In the genomic region with DNA sequence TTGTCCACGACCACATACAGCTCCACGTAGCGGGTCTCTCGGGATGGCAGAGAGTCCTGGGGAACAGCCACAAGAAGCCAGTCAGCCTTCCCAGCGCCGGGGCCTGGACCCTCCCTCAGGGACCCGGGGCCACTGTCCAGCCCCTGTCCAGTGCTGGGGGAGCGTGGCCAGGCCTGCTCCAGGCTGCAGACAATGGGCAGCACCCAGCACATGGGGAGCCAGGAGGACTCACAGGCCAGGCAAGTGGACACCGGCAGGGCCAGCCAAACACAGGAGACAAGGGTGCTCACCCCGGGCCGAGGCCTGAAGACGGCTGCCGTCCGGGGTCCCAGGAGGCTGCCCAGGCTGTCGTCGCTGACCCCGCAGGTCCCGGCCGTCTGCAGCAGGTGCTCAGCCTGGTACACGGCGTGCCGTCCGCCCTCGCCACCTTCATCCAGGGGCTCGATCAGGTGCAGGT, we compare ENCODE assay signal across 22 cellular contexts. TPM values are rescaled to one million over a fixed set of nuclear protein-coding genes. Genes with fewer than 3 reads are reported as not detected.
DNase-seq lines count a peak whose midpoint lies in the region; ATAC-seq and TF ChIP-seq lines count a peak whose summit lies in the region.
"Had no signal": no experiment of that assay in that cellular context is flagged by ENCODE, and none has a peak within 500 bp of the region (broad histone marks: within the 10 kb centered on the region; RNA-seq: fewer than 3 reads in every experiment).

No MANE protein-coding gene starts in this region.

- peak overlapping the region; percentile 28 for H2AK9ac ChIP-seq in IMR-90 (replicated peaks; ENCODE audit: low read depth, low read length, poor library complexity)

- H3K23ac ChIP-seq in IMR-90 (ENCODE audit: low read depth, low read length) = no peak overlapping the region

- TF ChIP-seq CTCF in IMR-90 (conservative IDR thresholded peaks at IDR 0.05; ENCODE audit: low read depth, low read length) (no peak), spleen (IDR thresholded peaks at IDR 0.05 in 8 of 11, conservative IDR thresholded peaks at IDR 0.05 in 3 of 11) (no peak)

- no peak overlapping the region for H2BK5ac ChIP-seq in IMR-90 (ENCODE audit: low read depth, low read length, poor library complexity, severe bottlenecking)

- no peak overlapping the region for H2BK15ac ChIP-seq in IMR-90 (ENCODE audit: low read depth, low read length)

- TF ChIP-seq POLR2A in IMR-90 (IDR thresholded peaks at IDR 0.05; ENCODE audit: low read depth, low read length) (no peak), spleen (IDR thresholded peaks at IDR 0.05) (no peak)

- 0 out of 2 replicates have a peak, but pooled peaks cover 1% of the 10 kb centered on the region for H4K20me1 ChIP-seq in IMR-90 (ENCODE audit: insufficient read depth, low read length)

- in situ Hi-C loops in IMR-90 (cut with MboI; ENCODE audit: low sequenced_read_pairs) = loop anchor here (25.0 kb wide), 1 partner anchor 611 kb away; no protein-coding TSS in a partner anchor

- H3K9me3 Mint-ChIP-seq in memory B cell = no peaks in the 10 kb centered on the region
- H3K9me3 Mint-ChIP-seq: CD8-positive, alpha-beta memory T cell; HFFc6 had no signal

- BruUV-seq in IMR-90 (replicated peaks; lab: Mats Ljungman, UMichigan) = no TSS peak

- H3K36me3 ChIP-seq in IMR-90 (ENCODE audit: control insufficient read depth, insufficient read depth, low read length) (peaks cover 4% of the 10 kb centered on the region; the same call in 1 of the 2 replicates), spleen (peaks cover 0 to 61% (median 57%) of the 10 kb centered on the region in 6 donors)
- H3K36me3 ChIP-seq in effector memory CD4-positive, alpha-beta T cell (ENCODE audit: control insufficient read depth, insufficient read depth, low read length) = peaks cover 58% of the 10 kb centered on the region

- H4K5ac ChIP-seq in IMR-90 (ENCODE audit: low read depth, low read length) = no peak overlapping the region

- H2BK20ac ChIP-seq in IMR-90 (ENCODE audit: low read depth, low read length) = no peak overlapping the region

- 89% methylated on average over 12 of the region's 25 CpGs; no CpG with 5 or more reads in 1 of the 2 experiments for WGBS in IMR-90 (ENCODE audit: extremely low coverage in 2 of 2, insufficient read length in 1 of 2), 2 experiments
- WGBS in spleen, 5 donors = 90 to 95% (median 92%) methylated on average over 17 to 25 of the region's 25 CpGs

- H3K27ac ChIP-seq in IMR-90 (ENCODE audit: insufficient read depth, low read length) = no peak overlapping the region
- H3K27ac ChIP-seq in effector memory CD4-positive, alpha-beta T cell (ENCODE audit: insufficient read depth, low read length, poor library complexity, severe bottlenecking) = peak overlapping the region; percentile 63
- H3K27ac ChIP-seq in spleen = no peak overlapping the region

- dilution Hi-C loops in IMR-90 (cut with HindIII; ENCODE audit: low sequenced_read_pairs, unreplicated experiment) = no loop called here

- H3K4me2 ChIP-seq in IMR-90 (ENCODE audit: low read depth, low read length) = no peak overlapping the region

- H3K27me3 Mint-ChIP-seq in memory B cell = no peaks in the 10 kb centered on the region
- H3K27me3 Mint-ChIP-seq: B cell; CD8-positive, alpha-beta memory T cell had no signal

- H2AFZ ChIP-seq in IMR-90 (replicated peaks; ENCODE audit: low read length, poor library complexity) = no peak overlapping the region

- no peak overlapping the region for H3K9ac ChIP-seq in IMR-90 (ENCODE audit: low read depth, low read length)

- no peak for ATAC-seq in IMR-90 (ENCODE audit: low read depth)
- ATAC-seq in memory B cell (ENCODE audit: low read depth) = no peak
- ATAC-seq in GM19455 (IDR thresholded peaks at IDR 0.05; ENCODE audit: unreplicated experiment) = no peak
- ATAC-seq: HCT116 had no signal

- no peak overlapping the region for H3K14ac ChIP-seq in IMR-90 (replicated peaks; ENCODE audit: low read depth, low read length)

- H3K4me3 ChIP-seq in IMR-90 (ENCODE audit: insufficient read depth, low read depth, low read length) (no peak overlapping the region), spleen (no peak overlapping the region)
- H3K4me3 ChIP-seq in effector memory CD4-positive, alpha-beta T cell (ENCODE audit: insufficient read depth, low read depth, low read length, poor library complexity, severe bottlenecking) = no peak overlapping the region
- H3K4me3 ChIP-seq: BLaER1 treated with 17β-estradiol and CSF1 and Interleukin-3, amounts not matched to agents 10 nM and 100 nM had no signal

- H4K8ac ChIP-seq in IMR-90 (ENCODE audit: low read depth in 2 of 2, low read length in 2 of 2) = no peak overlapping the region

- peaks cover 0 to 1% of the 10 kb centered on the region in 2 experiments; a peak in 1 of 4 replicates for H3K79me1 ChIP-seq in IMR-90 (ENCODE audit: low read depth in 1 of 2, low read length in 2 of 2)

- H3K56ac ChIP-seq in IMR-90 (ENCODE audit: extremely low read depth, insufficient read depth, low read length) = no peak overlapping the region

- H2BK120ac ChIP-seq in IMR-90 (ENCODE audit: low read depth, low read length) = no peak overlapping the region

- POLR2A ChIA-PET in IMR-90 (lab: Charles Lee; ENCODE audit: unreplicated experiment) = no interaction called here

- H3K4me3 Mint-ChIP-seq in memory B cell = no peak overlapping the region
- H3K4me3 Mint-ChIP-seq: B cell, HFFc6 had no signal

- no peaks in the 10 kb centered on the region for H3K9me1 ChIP-seq in IMR-90 (ENCODE audit: insufficient read depth, low read length)

- DNase-seq in IMR-90 = no peak
- DNase-seq in effector memory CD4-positive, alpha-beta T cell = no peak
- DNase-seq in memory B cell (ENCODE audit: low spot score in 2 of 2) = no peak
- peak; percentile 80 for DNase-seq in spleen
- DNase-seq in DMS 273 treated with DMSO at 0.1 percent for 48 hours (lab: John Stamatoyannopoulos, UW) = no peak
- DNase-seq in DMS 273 (lab: John Stamatoyannopoulos, UW; ENCODE audit: unreplicated experiment) = no peak
- DNase-seq in stimulated activated CD4-positive, alpha-beta T cell treated with anti-CD3 and anti-CD28 coated beads, Interleukin-2, amount 100 ng/mL, for 24 hours = no peak
- DNase-seq: 8988T; CD8-positive, alpha-beta memory T cell; COR-L47; DMS153; DMS79 treated with DMSO at 0.1 percent for 48 hours; GF-D8; GOT3; H7; HFFc6 had no signal

- H3K4me1 Mint-ChIP-seq in memory B cell = peaks cover 5% of the 10 kb centered on the region

- H3K27ac Mint-ChIP-seq in memory B cell = peak overlapping the region; percentile 97
- H3K27ac Mint-ChIP-seq: HFFc6 had no signal

- H2AK5ac ChIP-seq in IMR-90 (ENCODE audit: low read depth, low read length) = no peak overlapping the region

- no peaks in the 10 kb centered on the region for H3K9me3 ChIP-seq in IMR-90 (ENCODE audit: control insufficient read depth, insufficient read depth, low read length)
- no peaks in the 10 kb centered on the region for H3K9me3 ChIP-seq in effector memory CD4-positive, alpha-beta T cell (ENCODE audit: control insufficient read depth, low read length)
- no peaks in the 10 kb centered on the region for H3K9me3 ChIP-seq in spleen
- H3K9me3 ChIP-seq: BLaER1 treated with 17β-estradiol and CSF1 and Interleukin-3, amounts not matched to agents 10 nM and 100 nM had no signal

- CTCF ChIA-PET in IMR-90 (lab: Yijun Ruan, JAX) = no interaction called here

- H4K91ac ChIP-seq in IMR-90 (ENCODE audit: insufficient read depth, low read depth, low read length) = no peak overlapping the region

- no peak overlapping the region for H3K4ac ChIP-seq in IMR-90 (ENCODE audit: low read depth, low read length)

- peaks cover 3% of the 10 kb centered on the region; the same call in 1 of the 2 replicates for H3K4me1 ChIP-seq in IMR-90 (ENCODE audit: control insufficient read depth, insufficient read depth, low read length)
- peaks cover 37% of the 10 kb centered on the region for H3K4me1 ChIP-seq in effector memory CD4-positive, alpha-beta T cell (ENCODE audit: control insufficient read depth, insufficient read depth, low read length, poor library complexity, severe bottlenecking)
- H3K4me1 ChIP-seq in spleen = peaks cover 8 to 53% (median 41%) of the 10 kb centered on the region in 6 donors

- H3K27me3 ChIP-seq in IMR-90 (ENCODE audit: control insufficient read depth, insufficient read depth, low read length) (peaks cover 9% of the 10 kb centered on the region), spleen (replicated peaks in 1 of 7) (peaks cover 0 to 32% (median 7%) of the 10 kb centered on the region in 7 donors)
- H3K27me3 ChIP-seq in effector memory CD4-positive, alpha-beta T cell (replicated peaks; ENCODE audit: control insufficient read depth, insufficient read depth, low read length, poor library complexity, severe bottlenecking) = no peaks in the 10 kb centered on the region

- peaks cover 6% of the 10 kb centered on the region for H3K36me3 Mint-ChIP-seq in memory B cell

- H3K18ac ChIP-seq in IMR-90 (ENCODE audit: low read depth, low read length) = no peak overlapping the region

- intact Hi-C loops in IMR-90 (cut with micrococcal nuclease) (no loop called here), spleen (cut with DNase I; ENCODE audit: low total_unique reads) (no loop called here)

- TF ChIP-seq RAD21 in IMR-90 (IDR thresholded peaks at IDR 0.05; ENCODE audit: low read length) = no peak

RNA-seq across cellular contexts. Expression of a gene that starts 3.7 kb away (rescaled TPM):
- total RNA-seq in IMR-90 (2012; rRNA removed) (under 0.01 and 0.28 TPM in 2 replicates), spleen (100 to 1,000 TPM in 3 of 7 donors, 10 to 100 TPM in 4; 43.3 to 177 (median 99.1) TPM)
- polyA plus RNA-seq in IMR-90 (2012; rRNA removed) (0.74 and 0.90 TPM in 2 replicates), spleen (10 to 100 TPM; 10.1 to 27.2 (median 20.4) TPM)
- polyA plus RNA-seq in IMR-90 (2012; cell fraction: cytosol; rRNA removed) = 0.14 and 0.51 TPM in 2 replicates
- polyA plus RNA-seq in IMR-90 (2012; cell fraction: nucleus; rRNA removed; ENCODE audit: low replicate concordance) = 6.8 and 19.7 TPM in 2 replicates

RNA-seq across cellular contexts. Expression of a gene that starts 35.3 kb away (rescaled TPM):
- not detected in 2 replicates for total RNA-seq in IMR-90 (2012; rRNA removed)
- not detected in 2 replicates for polyA plus RNA-seq in IMR-90 (2012; rRNA removed)
- not detected in 2 replicates for polyA plus RNA-seq in IMR-90 (2012; cell fraction: cytosol; rRNA removed)
- polyA plus RNA-seq in IMR-90 (2012; cell fraction: nucleus; rRNA removed; ENCODE audit: low replicate concordance) = 0.02 TPM in 1 of 2 replicates, not detected in the other
- total RNA-seq in spleen = 10 to 100 TPM in 1 of 7 donors, 1 to 10 TPM in 6; 1.7 to 10.4 (median 3.4) TPM
- 1 to 10 TPM in 2 of 3 donors, under 1 TPM in 1; 0.76 to 6.3 (median 2.9) TPM for polyA plus RNA-seq in spleen
- total RNA-seq: A673; B cell; CD8-positive, alpha-beta memory T cell; HFFc6 had no signal
- polyA plus RNA-seq: AG04450; CD8-positive, alpha-beta memory T cell had no signal

RNA-seq across cellular contexts. Expression of a gene that starts 35.7 kb away (rescaled TPM):
- 65.0 and 72.6 TPM in 2 replicates for total RNA-seq in IMR-90 (2012; rRNA removed)
- 48.1 and 48.6 TPM in 2 replicates for polyA plus RNA-seq in IMR-90 (2012; rRNA removed)
- polyA plus RNA-seq in IMR-90 (2012; cell fraction: cytosol; rRNA removed) = 23.0 and 41.7 TPM in 2 replicates
- polyA plus RNA-seq in IMR-90 (2012; cell fraction: nucleus; rRNA removed; ENCODE audit: low replicate concordance) = 62.3 and 99.6 TPM in 2 replicates
- total RNA-seq in spleen = 10 to 100 TPM; 40.2 to 61.2 (median 51.9) TPM
- polyA plus RNA-seq in spleen = 100 to 1,000 TPM in 2 of 3 donors, 10 to 100 TPM in 1; 85.2 to 201 (median 132) TPM

RNA-seq across cellular contexts. Expression of a gene that starts 35.7 kb away (rescaled TPM):
- total RNA-seq in IMR-90 (2012; rRNA removed) = 13.6 and 14.2 TPM in 2 replicates
- polyA plus RNA-seq in IMR-90 (2012; rRNA removed) = 32.6 and 36.8 TPM in 2 replicates
- polyA plus RNA-seq in IMR-90 (2012; cell fraction: cytosol; rRNA removed) = 20.3 and 34.8 TPM in 2 replicates
- polyA plus RNA-seq in IMR-90 (2012; cell fraction: nucleus; rRNA removed; ENCODE audit: low replicate concordance) = 33.0 and 37.6 TPM in 2 replicates
- total RNA-seq in spleen = 10 to 100 TPM; 26.3 to 33.1 (median 29.2) TPM
- polyA plus RNA-seq in spleen = 10 to 100 TPM; 43.3 to 50.6 (median 44.7) TPM

RNA-seq across cellular contexts. Expression of a gene that starts 43.0 kb away (rescaled TPM):
- total RNA-seq in IMR-90 (2012; rRNA removed) = not detected in 2 replicates
- polyA plus RNA-seq in IMR-90 (2012; rRNA removed) = not detected in 2 replicates
- not detected in 2 replicates for polyA plus RNA-seq in IMR-90 (2012; cell fraction: cytosol; rRNA removed)
- not detected in 2 replicates for polyA plus RNA-seq in IMR-90 (2012; cell fraction: nucleus; rRNA removed; ENCODE audit: low replicate concordance)
- total RNA-seq in spleen = under 1 TPM in 3 of 7 donors, not detected in 4; 0.41 to 0.54 (median 0.43) TPM
- under 1 TPM; 0.10 to 0.23 (median 0.13) TPM for polyA plus RNA-seq in spleen
- total RNA-seq: A673; CD8-positive, alpha-beta memory T cell; HFFc6 had no signal
- polyA plus RNA-seq: AG04450; CD8-positive, alpha-beta memory T cell had no signal

Comparison
In these comparisons a context has a peak if more than half of its experiments do, and no peak if none do; other contexts are left out.
1. RNA of a gene that starts 3.7 kb away (total RNA-seq): 43.3 to 177 TPM in spleen; under 0.01 to 0.28 TPM in IMR-90; every median in the first group is over 10 times any median in the second.